In genomic region chr14:99944241-99944651, GRCh38 we compare ENCODE assay signal across 21 cellular contexts.
A peak's percentile ranks its signal among the peaks of the same experiment; 100 is the strongest.
DNase-seq lines count a peak whose midpoint lies in the region; ATAC-seq and TF ChIP-seq lines count a peak whose summit lies in the region.
"Had no signal": no experiment of that assay in that cellular context is flagged by ENCODE, and none has a peak within 500 bp of the region (broad histone marks: within the 10 kb centered on the region; RNA-seq: fewer than 3 reads in every experiment).

No MANE protein-coding gene starts in this region.

- peak overlapping the region; percentile 84 for H3K9ac ChIP-seq in neuronal stem cell (ENCODE audit: low read depth, low read length, poor library complexity)

- no peak overlapping the region for H3K4me3 ChIP-seq in RWPE2 (ENCODE audit: severe bottlenecking)
- peak overlapping the region in 1 of 2 donors; percentile 38 for H3K4me3 ChIP-seq in neuronal stem cell (ENCODE audit: low read length in 2 of 2)
- no peak overlapping the region for H3K4me3 ChIP-seq in stomach
- H3K4me3 ChIP-seq: A549, MG63 had no signal

- H4K8ac ChIP-seq in neuronal stem cell (ENCODE audit: low read depth, low read length): no peak overlapping the region

- WGBS in neuronal stem cell (ENCODE audit: extremely low coverage in 2 of 2, insufficient read length in 2 of 2, insufficient replicate concordance in 1 of 2), 2 donors: no CpG with 5 or more reads among the region's 13 CpGs
- 26 to 49% (median 30%) methylated on average over 12 to 13 of the region's 13 CpGs for WGBS in stomach, 5 donors

- no peaks in the 10 kb centered on the region for H3K79me1 ChIP-seq in neuronal stem cell (ENCODE audit: low read depth, low read length)

- peak overlapping the region; percentile 55 for H3K23ac ChIP-seq in neuronal stem cell (ENCODE audit: low read depth, low read length, poor library complexity)

- peak; percentile 62 for DNase-seq in RWPE2 (ENCODE audit: low spot score)
- DNase-seq in left lobe of liver (ENCODE audit: low spot score): peak; percentile 97
- no peak for DNase-seq in neuronal stem cell (ENCODE audit: low spot score)
- DNase-seq in stomach: peak; percentile 36
- no peak for DNase-seq in putamen (ENCODE audit: low spot score)
- DNase-seq: DMS53, GDM1, H9, HFFc6, MG63, NCI-H1417, NCI-H187 treated with DMSO at 0.1 percent for 48 hours, NCI-H2107, NCI-H446 treated with DMSO at 0.1 percent for 48 hours, NCI-H526 treated with DMSO at 0.1 percent for 48 hours, PC-3, RPMI8226, SHP77 treated with DMSO at 0.1 percent for 48 hours had no signal

- ATAC-seq in RWPE2 (ENCODE audit: low read depth): 0 out of 3 replicates have a peak, but pooled peaks have one; percentile 22
- ATAC-seq in left lobe of liver: peak; percentile 75
- no peak for ATAC-seq in GM19455 (IDR thresholded peaks at IDR 0.05; ENCODE audit: unreplicated experiment)
- ATAC-seq in GM18502 (IDR thresholded peaks at IDR 0.05; ENCODE audit: poor library complexity, unreplicated experiment): no peak
- ATAC-seq: A549, PC-3 had no signal

- H3K4me1 ChIP-seq in RWPE2 (ENCODE audit: insufficient read depth, poor library complexity, severe bottlenecking) (no peaks in the 10 kb centered on the region), neuronal stem cell (ENCODE audit: control insufficient read depth in 2 of 2, insufficient read depth in 1 of 2, low read depth in 1 of 2, low read length in 2 of 2) (peaks cover 3 to 5% of the 10 kb centered on the region in 2 donors), stomach (peaks cover 13 to 31% (median 22%) of the 10 kb centered on the region in 4 donors)

- H3K14ac ChIP-seq in neuronal stem cell (ENCODE audit: low read length): peak overlapping the region; percentile 76

- no peak overlapping the region for H2BK12ac ChIP-seq in neuronal stem cell (ENCODE audit: low read length)

- H3K18ac ChIP-seq in neuronal stem cell (ENCODE audit: low read length): no peak overlapping the region

- H4K91ac ChIP-seq in neuronal stem cell (ENCODE audit: low read depth, low read length, poor library complexity): no peak overlapping the region

- TF ChIP-seq EP300 in stomach (IDR thresholded peaks at IDR 0.05): no peak

- no peak overlapping the region for H2BK15ac ChIP-seq in neuronal stem cell (ENCODE audit: low read length)

- H2AK5ac ChIP-seq in neuronal stem cell (ENCODE audit: low read depth, low read length): no peak overlapping the region

- H3K36me3 ChIP-seq in RWPE2 (ENCODE audit: low read depth) (no peaks in the 10 kb centered on the region), neuronal stem cell (replicated peaks in 1 of 2; ENCODE audit: control insufficient read depth in 2 of 2, insufficient read depth in 2 of 2, low read length in 2 of 2) (peaks cover 21 to 47% of the 10 kb centered on the region in 2 donors), stomach (peaks cover 5 to 50% (median 31%) of the 10 kb centered on the region in 4 donors)
- H3K36me3 ChIP-seq: MG63 had no signal

- H3K4me2 ChIP-seq in neuronal stem cell (ENCODE audit: insufficient read depth, low read length, poor library complexity, severe bottlenecking): no peak overlapping the region
- H3K4me2 ChIP-seq: A549 had no signal

- H3K27ac ChIP-seq in RWPE2 (ENCODE audit: poor library complexity, severe bottlenecking) (no peak overlapping the region), neuronal stem cell (replicated peaks; ENCODE audit: low read length) (no peak overlapping the region), stomach (no peak overlapping the region)
- H3K27ac ChIP-seq: A549 had no signal

- TF ChIP-seq POLR2A in stomach (IDR thresholded peaks at IDR 0.05): no peak

- H3K9me3 ChIP-seq in RWPE2 (ENCODE audit: severe bottlenecking) (no peaks in the 10 kb centered on the region), neuronal stem cell (replicated peaks in 1 of 2; ENCODE audit: control insufficient read depth in 2 of 2, insufficient read depth in 1 of 2, low read depth in 1 of 2, low read length in 2 of 2) (no peaks in the 10 kb centered on the region), stomach (no peaks in the 10 kb centered on the region)
- H3K9me3 ChIP-seq: A549, MG63 had no signal

- intact Hi-C loops in stomach (cut with DNase I; ENCODE audit: low total_unique reads): no loop called here

- H2AFZ ChIP-seq in neuronal stem cell (ENCODE audit: low read length): no peak overlapping the region

- no peak for TF ChIP-seq CTCF in RWPE2 (IDR thresholded peaks at IDR 0.05; ENCODE audit: poor library complexity, severe bottlenecking)
- no peak for TF ChIP-seq CTCF in stomach (IDR thresholded peaks at IDR 0.05)

- no peak overlapping the region for H2BK5ac ChIP-seq in neuronal stem cell (ENCODE audit: low read length)

- H3K27me3 ChIP-seq in RWPE2 (ENCODE audit: insufficient read depth, poor library complexity, severe bottlenecking) (no peaks in the 10 kb centered on the region), neuronal stem cell (ENCODE audit: control insufficient read depth in 3 of 3, insufficient read depth in 3 of 3, low read depth in 1 of 3, low read length in 3 of 3) (no peaks in the 10 kb centered on the region), stomach (peaks cover 0 to 4% (median 0%) of the 10 kb centered on the region in 3 donors)
- H3K27me3 ChIP-seq: MG63 had no signal

- H3K4ac ChIP-seq in neuronal stem cell (ENCODE audit: low read length): no peak overlapping the region

- H2BK120ac ChIP-seq in neuronal stem cell (ENCODE audit: low read depth, low read length): no peak overlapping the region

Comparison
In these comparisons a context has a peak if more than half of its experiments do, and no peak if none do; other contexts are left out.
1. ATAC-seq: peak in RWPE2 (single experiment) and left lobe of liver (single experiment); none in GM19455 (single experiment) and GM18502 (single experiment).
2. DNase-seq: peak in RWPE2 (single experiment), left lobe of liver (single experiment) and stomach (single experiment); none in neuronal stem cell (single experiment) and putamen (single experiment).